In genomic region chr17:35433075-35433894, GRCh38 we compare ENCODE assay signal across 8 cellular contexts. TPM values are rescaled to one million over a fixed set of nuclear protein-coding genes. Genes with fewer than 3 reads are reported as not detected.
DNase-seq lines count a peak whose midpoint lies in the region; ATAC-seq and TF ChIP-seq lines count a peak whose summit lies in the region.

No MANE protein-coding gene starts in this region.

- H3K27me3 Mint-ChIP-seq in activated naive CD8-positive, alpha-beta T cell treated with anti-CD3 and anti-CD28 coated beads, Interleukin-2, amount 10 ng/mL, durations not matched to agents 7 days and 5 days: no peaks in the 10 kb centered on the region

- H3K9me3 Mint-ChIP-seq in activated naive CD8-positive, alpha-beta T cell treated with anti-CD3 and anti-CD28 coated beads, Interleukin-2, amount 10 ng/mL, durations not matched to agents 7 days and 5 days: no peaks in the 10 kb centered on the region

- peak overlapping the region; percentile 84 for H3K27ac Mint-ChIP-seq in activated naive CD8-positive, alpha-beta T cell treated with anti-CD3 and anti-CD28 coated beads, Interleukin-2, amount 10 ng/mL, durations not matched to agents 7 days and 5 days

- H3K27ac ChIP-seq in HEK293 (ENCODE audit: extremely low read depth, low read depth, low read length): peak overlapping the region; percentile 83
- peak overlapping the region; percentile 90 for H3K27ac ChIP-seq in SK-N-MC
- peak overlapping the region; percentile 61 to 70 for H3K27ac ChIP-seq in prostate gland
- peak overlapping the region; percentile 79 for H3K27ac ChIP-seq in vagina

- H3K4me3 ChIP-seq in HEK293 (ENCODE audit: low read depth, low read length): peak overlapping the region; percentile 49
- H3K4me3 ChIP-seq in SK-N-MC: peak overlapping the region; percentile 29
- H3K4me3 ChIP-seq in prostate gland: peak overlapping the region; percentile 34 to 36
- H3K4me3 ChIP-seq in vagina: peak overlapping the region; percentile 53 to 71

- peaks cover 18% of the 10 kb centered on the region for H3K36me3 Mint-ChIP-seq in activated naive CD8-positive, alpha-beta T cell treated with anti-CD3 and anti-CD28 coated beads, Interleukin-2, amount 10 ng/mL, durations not matched to agents 7 days and 5 days

- DNase-seq in AML-193 (lab: John Stamatoyannopoulos, UW): peak; percentile 89
- DNase-seq in SK-N-MC (ENCODE audit: low read depth, low spot score): peak; percentile 87
- peak; percentile 46 for DNase-seq in activated naive CD8-positive, alpha-beta T cell treated with anti-CD3 and anti-CD28 coated beads, Interleukin-2, amount 10 ng/mL, durations not matched to agents 7 days and 5 days
- peak; percentile 84 for DNase-seq in cardiac septum (ENCODE audit: low spot score)
- peak; percentile 72 for DNase-seq in prostate gland (ENCODE audit: low spot score)
- DNase-seq in vagina (ENCODE audit: extremely low spot score in 2 of 2): no peak
- DNase-seq in NCI-H1105 treated with DMSO at 0.1 percent for 48 hours (lab: John Stamatoyannopoulos, UW): no peak

- CTCF ChIA-PET in HEK293 (lab: Yijun Ruan, JAX): interaction anchor here (0.6 to 4.2 kb wide), 10 partner anchors 15 to 384 kb away, joined by 3 to 15 read pairs (median 3); partner anchors contain the start of genes SLFN11 and SLFN13

- peaks cover 14% of the 10 kb centered on the region for H3K4me1 ChIP-seq in HEK293 (ENCODE audit: control insufficient read depth, insufficient read depth, low read length)
- H3K4me1 ChIP-seq in prostate gland (replicated peaks): no peaks in the 10 kb centered on the region
- H3K4me1 ChIP-seq in vagina: peaks cover 26% of the 10 kb centered on the region

- H3K4me1 Mint-ChIP-seq in activated naive CD8-positive, alpha-beta T cell treated with anti-CD3 and anti-CD28 coated beads, Interleukin-2, amount 10 ng/mL, durations not matched to agents 7 days and 5 days: peaks cover 42% of the 10 kb centered on the region

- H3K36me3 ChIP-seq in HEK293 (ENCODE audit: control insufficient read depth in 2 of 2, insufficient read depth in 1 of 2, low read length in 2 of 2): no peaks in the 10 kb centered on the region
- H3K36me3 ChIP-seq in SK-N-MC (ENCODE audit: insufficient read depth, low read length): no peaks in the 10 kb centered on the region
- no peaks in the 10 kb centered on the region for H3K36me3 ChIP-seq in prostate gland
- no peaks in the 10 kb centered on the region for H3K36me3 ChIP-seq in vagina

- peak; percentile 80 for ATAC-seq in activated naive CD8-positive, alpha-beta T cell treated with anti-CD3 and anti-CD28 coated beads, Interleukin-2, amount 10 ng/mL, durations not matched to agents 7 days and 5 days (ENCODE audit: low read depth)

- H3K9me3 ChIP-seq in HEK293 (ENCODE audit: control insufficient read depth, insufficient read depth, low read depth, low read length) (no peaks in the 10 kb centered on the region), SK-N-MC (ENCODE audit: low read depth, low read length) (no peaks in the 10 kb centered on the region), prostate gland (no peaks in the 10 kb centered on the region), vagina (no peaks in the 10 kb centered on the region)

- H3K4me3 Mint-ChIP-seq in activated naive CD8-positive, alpha-beta T cell treated with anti-CD3 and anti-CD28 coated beads, Interleukin-2, amount 10 ng/mL, durations not matched to agents 7 days and 5 days: peak overlapping the region; percentile 89

- TF ChIP-seq POLR2A in prostate gland (IDR thresholded peaks at IDR 0.05) (no peak), vagina (IDR thresholded peaks at IDR 0.05) (no peak)

- TF ChIP-seq CTCF in HEK293 (tag by site-specific recombination; IDR thresholded peaks at IDR 0.05) (no peak; the same call in 1 of the 2 replicates), prostate gland (IDR thresholded peaks at IDR 0.05) (peak in 1 of 4 experiments; percentile 17), vagina (IDR thresholded peaks at IDR 0.05) (no peak)

- intact Hi-C loops in cardiac septum (cut with DNase I) (loop anchor here (2.0 to 5.0 kb wide), 4 partner anchors 58 to 191 kb away; partner anchors contain the start of genes SLFN12L and SLFN5), prostate gland (cut with DNase I) (no loop called here), vagina (cut with DNase I) (no loop called here)

- no peaks in the 10 kb centered on the region for H3K27me3 ChIP-seq in prostate gland (replicated peaks; ENCODE audit: insufficient read depth)
- H3K27me3 ChIP-seq in vagina: no peaks in the 10 kb centered on the region

- WGBS in prostate gland: 47% methylated on average over 19 of the region's 19 CpGs

- no peak overlapping the region for H3K9ac ChIP-seq in SK-N-MC (ENCODE audit: insufficient read length)

- POLR2A ChIA-PET in HEK293 (lab: Yijun Ruan, JAX): interaction anchor here (0.5 to 3.5 kb wide), 7 partner anchors 9 to 439 kb away, joined by 3 to 54 read pairs (median 6); partner anchors contain the start of genes SLFN11 and SLFN13
- POLR2A ChIA-PET in activated naive CD8-positive, alpha-beta T cell treated with anti-CD3 and anti-CD28 coated beads, Interleukin-2, amount 10 ng/mL, durations not matched to agents 7 days and 5 days (lab: Charles Lee): interaction anchor here (0.7 to 1.7 kb wide), 5 partner anchors 15 to 190 kb away, joined by 3 to 6 read pairs (median 4); partner anchors contain the start of genes SLFN11, SLFN13 and SLFN5

TF ChIP-seq in HEK293, 187 proteins besides CTCF, POLR2A, EP300 and RAD21 (continues in another document):
- TF ChIP-seq ZNF626 (tag by site-specific recombination; IDR thresholded peaks at IDR 0.05): no peak
- TF ChIP-seq ZNF664 (tag by site-specific recombination; IDR thresholded peaks at IDR 0.05): no peak
- TF ChIP-seq BCL11B (tag by site-specific recombination; IDR thresholded peaks at IDR 0.05; ENCODE audit: low read depth): no peak
- TF ChIP-seq, protein P1, sequence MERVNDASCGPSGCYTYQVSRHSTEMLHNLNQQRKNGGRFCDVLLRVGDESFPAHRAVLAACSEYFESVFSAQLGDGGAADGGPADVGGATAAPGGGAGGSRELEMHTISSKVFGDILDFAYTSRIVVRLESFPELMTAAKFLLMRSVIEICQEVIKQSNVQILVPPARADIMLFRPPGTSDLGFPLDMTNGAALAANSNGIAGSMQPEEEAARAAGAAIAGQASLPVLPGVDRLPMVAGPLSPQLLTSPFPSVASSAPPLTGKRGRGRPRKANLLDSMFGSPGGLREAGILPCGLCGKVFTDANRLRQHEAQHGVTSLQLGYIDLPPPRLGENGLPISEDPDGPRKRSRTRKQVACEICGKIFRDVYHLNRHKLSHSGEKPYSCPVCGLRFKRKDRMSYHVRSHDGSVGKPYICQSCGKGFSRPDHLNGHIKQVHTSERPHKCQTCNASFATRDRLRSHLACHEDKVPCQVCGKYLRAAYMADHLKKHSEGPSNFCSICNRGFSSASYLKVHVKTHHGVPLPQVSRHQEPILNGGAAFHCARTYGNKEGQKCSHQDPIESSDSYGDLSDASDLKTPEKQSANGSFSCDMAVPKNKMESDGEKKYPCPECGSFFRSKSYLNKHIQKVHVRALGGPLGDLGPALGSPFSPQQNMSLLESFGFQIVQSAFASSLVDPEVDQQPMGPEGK (tag by site-specific recombination; IDR thresholded peaks at IDR 0.05): peak; percentile 29
- no peak for TF ChIP-seq ZNF768 (tag by site-specific recombination; IDR thresholded peaks at IDR 0.05)
- TF ChIP-seq ZNF37A (tag by site-specific recombination; IDR thresholded peaks at IDR 0.05): no peak
- peak; percentile 82 for TF ChIP-seq ZBTB44 (tag by site-specific recombination; IDR thresholded peaks at IDR 0.05)
- no peak for TF ChIP-seq PRDM4 (tag by site-specific recombination; IDR thresholded peaks at IDR 0.05)
- 0 out of 2 replicates have a peak, but pooled peaks have one; percentile 31 for TF ChIP-seq ZBTB21 (tag by site-specific recombination; IDR thresholded peaks at IDR 0.05)

RNA-seq across cellular contexts. Expression of gene SLFN12, which starts 1.0 kb away (rescaled TPM):
- 10 to 100 TPM; 19.8 to 21.9 TPM for total RNA-seq in activated naive CD8-positive, alpha-beta T cell treated with anti-CD3 and anti-CD28 coated beads, Interleukin-2, amount 10 ng/mL, durations not matched to agents 7 days and 5 days
- total RNA-seq in cardiac septum (4.3 TPM), prostate gland (1 to 10 TPM; 4.9 to 5.2 TPM), vagina (5.9 TPM)

RNA-seq across cellular contexts. Expression of gene SLFN13, which starts 15.3 kb away (rescaled TPM):
- 10 to 100 TPM; 76.8 to 77.5 TPM for total RNA-seq in activated naive CD8-positive, alpha-beta T cell treated with anti-CD3 and anti-CD28 coated beads, Interleukin-2, amount 10 ng/mL, durations not matched to agents 7 days and 5 days
- total RNA-seq in cardiac septum (4.8 TPM), prostate gland (10 to 100 TPM in 1 of 2 donors, 1 to 10 TPM in 1; 4.1 to 10.5 TPM), vagina (6.9 TPM)

RNA-seq across cellular contexts. Expression of gene SLFN11, which starts 59.9 kb away (rescaled TPM):
- 10 to 100 TPM; 44.1 to 47.5 TPM for total RNA-seq in activated naive CD8-positive, alpha-beta T cell treated with anti-CD3 and anti-CD28 coated beads, Interleukin-2, amount 10 ng/mL, durations not matched to agents 7 days and 5 days
- total RNA-seq in cardiac septum: 23.0 TPM
- 1 to 10 TPM; 7.7 TPM for total RNA-seq in prostate gland
- total RNA-seq in vagina: 21.1 TPM

Comparison
In these comparisons a context has a peak if more than half of its experiments do, and no peak if none do; other contexts are left out.
1. DNase-seq: peak in AML-193 (2 of 2), SK-N-MC (single experiment), activated naive CD8-positive, alpha-beta T cell treated with anti-CD3 and anti-CD28 coated beads, Interleukin-2, amount 10 ng/mL, durations not matched to agents 7 days and 5 days (single experiment), cardiac septum (single experiment) and prostate gland (single experiment); none in vagina (0 of 2) and NCI-H1105 treated with DMSO at 0.1 percent for 48 hours (single experiment).
2. Peak in every context shown above with its lines, with median percentiles within 50 percentile points of each other: H3K27ac ChIP-seq and H3K4me3 ChIP-seq.